Comparison of ENCODE assay signal across 21 cellular contexts in the genomic region with DNA sequence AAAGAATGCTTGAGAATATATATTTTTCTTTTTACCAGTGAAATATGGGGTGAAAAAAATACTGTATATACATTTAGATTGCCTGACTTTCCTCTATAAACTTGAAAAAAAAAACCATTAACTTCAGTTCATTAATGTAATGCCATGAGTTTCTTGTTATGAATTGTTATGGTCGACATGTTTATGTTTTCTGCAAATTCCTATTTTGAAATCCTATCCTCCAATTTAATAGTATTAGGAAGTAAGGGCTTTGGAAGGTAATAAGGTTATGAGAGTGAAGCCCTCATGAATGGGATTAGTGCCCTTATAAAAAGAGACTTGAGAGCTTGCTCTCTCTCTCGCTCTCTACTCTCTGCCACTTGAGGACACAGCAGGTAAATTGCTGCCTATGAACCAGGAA.
DNase-seq lines count a peak whose midpoint lies in the region; ATAC-seq, FAIRE-seq and TF ChIP-seq lines count a peak whose summit lies in the region.
"Had no signal": no experiment of that assay in that cellular context is flagged by ENCODE, and none has a peak within 500 bp of the region (broad histone marks: within the 10 kb centered on the region; RNA-seq: fewer than 3 reads in every experiment).

No MANE protein-coding gene starts in this region.

- no peak overlapping the region for H3K4me3 ChIP-seq in fibroblast of lung (replicated peaks in 1 of 4; ENCODE audit: control extremely low read depth in 1 of 4, insufficient read depth in 1 of 4, low read depth in 3 of 4, low read length in 4 of 4)
- H3K4me3 ChIP-seq in prostate gland = no peak overlapping the region
- H3K4me3 ChIP-seq: A549; BLaER1 treated with 17β-estradiol and CSF1 and Interleukin-3, amounts not matched to agents 10 nM and 100 nM had no signal

- no peaks in the 10 kb centered on the region for H3K27me3 ChIP-seq in fibroblast of lung (ENCODE audit: control insufficient read depth, insufficient read depth, low read length)
- H3K27me3 ChIP-seq in prostate gland (replicated peaks; ENCODE audit: insufficient read depth) = no peaks in the 10 kb centered on the region
- H3K27me3 ChIP-seq: BLaER1 treated with 17β-estradiol and CSF1 and Interleukin-3, amounts not matched to agents 10 nM and 100 nM had no signal

- H3K79me2 ChIP-seq in fibroblast of lung (ENCODE audit: control insufficient read depth, insufficient read depth, low read length) = no peaks in the 10 kb centered on the region

- DNase-seq in EH (ENCODE audit: low read depth) (peak; percentile 25), NCI-H82 treated with DMSO at 0.1 percent for 48 hours (lab: John Stamatoyannopoulos, UW; ENCODE audit: unreplicated experiment) (peak; percentile 2), fibroblast of lung (ENCODE audit: low read depth in 2 of 2) (peak in 1 of 2 donors; percentile 51), HTR-8/SVneo (ENCODE audit: insufficient read length, low spot score) (no peak), prostate gland (ENCODE audit: low spot score) (no peak), D341Med (ENCODE audit: low spot score) (no peak)
- DNase-seq: CD8-positive, alpha-beta T cell; H9; KBM-7; MM.1S; NCI-H1092; NCI-H1436; NCI-H187 treated with DMSO at 0.1 percent for 48 hours; NCI-H2107; NCI-H748 treated with DMSO at 0.1 percent for 48 hours; T-helper 1 cell had no signal

- H3K9me3 ChIP-seq in fibroblast of lung (ENCODE audit: control insufficient read depth, insufficient read depth, low read depth, low read length) (no peaks in the 10 kb centered on the region), prostate gland (no peaks in the 10 kb centered on the region)
- H3K9me3 ChIP-seq: A549 had no signal

- TF ChIP-seq POLR2A in prostate gland (IDR thresholded peaks at IDR 0.05) = no peak

- H3K4me1 ChIP-seq in fibroblast of lung (ENCODE audit: control insufficient read depth, extremely low read depth, insufficient read depth, low read length) (peaks cover 14% of the 10 kb centered on the region), prostate gland (replicated peaks) (no peaks in the 10 kb centered on the region)
- H3K4me1 ChIP-seq: A549 had no signal

- H3K36me3 ChIP-seq in fibroblast of lung (ENCODE audit: control insufficient read depth, insufficient read depth, low read length) (no peaks in the 10 kb centered on the region), prostate gland (no peaks in the 10 kb centered on the region)
- H3K36me3 ChIP-seq: BLaER1 treated with 17β-estradiol and CSF1 and Interleukin-3, amounts not matched to agents 10 nM and 100 nM had no signal

- H4K20me1 ChIP-seq in fibroblast of lung (ENCODE audit: control insufficient read depth, extremely low read depth, insufficient read depth, low read length) = no peaks in the 10 kb centered on the region
- H4K20me1 ChIP-seq: BLaER1 treated with 17β-estradiol and CSF1 and Interleukin-3, amounts not matched to agents 10 nM and 100 nM had no signal

- H3K27ac ChIP-seq in fibroblast of lung (ENCODE audit: insufficient read depth, low read length) (peak overlapping the region; percentile 77), prostate gland (no peak overlapping the region)
- H3K27ac ChIP-seq: A549; BLaER1 treated with 17β-estradiol and CSF1 and Interleukin-3, amounts not matched to agents 10 nM and 100 nM had no signal

- no peak overlapping the region for H3K4me2 ChIP-seq in fibroblast of lung (ENCODE audit: extremely low read depth, insufficient read depth, low read length)
- H3K4me2 ChIP-seq: A549; BLaER1 treated with 17β-estradiol and CSF1 and Interleukin-3, amounts not matched to agents 10 nM and 100 nM had no signal

- intact Hi-C loops in prostate gland (cut with DNase I) = no loop called here

- no peak for FAIRE-seq in HTR-8/SVneo (lab: Jason Lieb, UNC)
- FAIRE-seq: A549, HepG2 had no signal

- 87% methylated on average over 2 of the region's 2 CpGs for WGBS in prostate gland

- no peak overlapping the region for H2AFZ ChIP-seq in fibroblast of lung (ENCODE audit: low read length)

- H3K9ac ChIP-seq in fibroblast of lung (ENCODE audit: insufficient read depth, low read length) = no peak overlapping the region
- H3K9ac ChIP-seq: BLaER1 treated with 17β-estradiol and CSF1 and Interleukin-3, amounts not matched to agents 10 nM and 100 nM had no signal

- no peak for TF ChIP-seq CTCF in fibroblast of lung (conservative IDR thresholded peaks at IDR 0.05 in 1 of 2, IDR thresholded peaks at IDR 0.05 in 1 of 2; ENCODE audit: low read depth in 1 of 2, low read length in 2 of 2)
- no peak for TF ChIP-seq CTCF in prostate gland (IDR thresholded peaks at IDR 0.05)

- ATAC-seq in GM18909 (IDR thresholded peaks at IDR 0.05; ENCODE audit: poor library complexity, unreplicated experiment) = no peak
- ATAC-seq: A549; CD8-positive, alpha-beta T cell; HepG2; Panc1 had no signal

Comparison
In these comparisons a context has a peak if more than half of its experiments do, and no peak if none do; other contexts are left out.
1. DNase-seq: peak in EH (single experiment) and NCI-H82 treated with DMSO at 0.1 percent for 48 hours (single experiment); none in HTR-8/SVneo (single experiment), prostate gland (single experiment) and D341Med (single experiment).